ENCODE assay signal across 8 cellular contexts in genomic region chr5:173618927-173619519, GRCh38. TPM values are rescaled to one million over a fixed set of nuclear protein-coding genes. Genes with fewer than 3 reads are reported as not detected.
DNase-seq lines count a peak whose midpoint lies in the region; ATAC-seq and TF ChIP-seq lines count a peak whose summit lies in the region.

No MANE protein-coding gene starts in this region.

- H3K27me3 ChIP-seq in heart right ventricle = no peaks in the 10 kb centered on the region
- H3K27me3 ChIP-seq in thyroid gland = no peaks in the 10 kb centered on the region

- 15 to 16% methylated on average over 7 of the region's 7 CpGs for WGBS in heart right ventricle, 2 donors
- WGBS in thyroid gland, 2 donors = 12 to 13% methylated on average over 7 of the region's 7 CpGs

- peaks cover 2% of the 10 kb centered on the region for H3K36me3 Mint-ChIP-seq in central memory CD8-positive, alpha-beta T cell (ENCODE audit: insufficient read depth)

- no peak for ATAC-seq in heart right ventricle
- ATAC-seq in Right ventricle myocardium superior (ENCODE audit: poor library complexity) = no peak
- ATAC-seq in central memory CD8-positive, alpha-beta T cell (replicated peaks; ENCODE audit: extremely low read depth, poor library complexity, severe bottlenecking) = no peak
- no peak for ATAC-seq in HG03342 (IDR thresholded peaks at IDR 0.05; ENCODE audit: unreplicated experiment)

- DNase-seq in heart right ventricle (peak in 1 of 2 donors; percentile 54), Right ventricle myocardium superior (no peak), NB4 (ENCODE audit: low read depth) (peak; percentile 66), T-helper 1 cell (peak in 3 of 5 donors; percentile 14 to 39 (median 38)), lung microvascular endothelial cell (ENCODE audit: low read depth in 2 of 2) (peak; percentile 62 to 76), thyroid gland (peak; percentile 41 to 48)
- DNase-seq in central memory CD8-positive, alpha-beta T cell (ENCODE audit: low spot score in 2 of 2) = peak; percentile 20 to 22

- H3K36me3 ChIP-seq in heart right ventricle (no peaks in the 10 kb centered on the region), thyroid gland (no peaks in the 10 kb centered on the region)

- H3K27me3 Mint-ChIP-seq in central memory CD8-positive, alpha-beta T cell = peaks cover 4% of the 10 kb centered on the region

- H3K27ac ChIP-seq in heart right ventricle (no peak overlapping the region), thyroid gland (no peak overlapping the region)

- H3K4me3 Mint-ChIP-seq in central memory CD8-positive, alpha-beta T cell = no peak overlapping the region

- no peak for TF ChIP-seq POLR2A in NB4 (IDR thresholded peaks at IDR 0.05; ENCODE audit: extremely low read depth, insufficient read length)
- TF ChIP-seq POLR2A in thyroid gland (IDR thresholded peaks at IDR 0.05) = no peak

- TF ChIP-seq CTCF in heart right ventricle (IDR thresholded peaks at IDR 0.05) (peak; percentile 52 to 85 (median 73)), NB4 (IDR thresholded peaks at IDR 0.05; ENCODE audit: low read depth, low read length) (peak; percentile 45), thyroid gland (IDR thresholded peaks at IDR 0.05) (peak; percentile 45 to 96 (median 80))

- peaks cover 0 to 33% (median 27%) of the 10 kb centered on the region in 9 donors for H3K4me1 ChIP-seq in heart right ventricle
- H3K4me1 ChIP-seq in thyroid gland = peaks cover 15 to 17% of the 10 kb centered on the region in 2 donors

- intact Hi-C loops in heart right ventricle (cut with DNase I) (loop anchor here (1.0 to 10.0 kb wide), 7 partner anchors 266 to 696 kb away; partner anchors contain the start of gene CPEB4 (in 3 of the 10)), Right ventricle myocardium superior (cut with DNase I) (loop anchor here (2.0 to 5.0 kb wide), 2 partner anchors 268 to 354 kb away; partner anchors contain the start of gene CPEB4), thyroid gland (cut with DNase I) (loop anchor here (2.0 to 5.0 kb wide), 2 partner anchors 354 to 693 kb away; no protein-coding TSS in a partner anchor)

- H3K27ac Mint-ChIP-seq in central memory CD8-positive, alpha-beta T cell (ENCODE audit: low read depth) = no peak overlapping the region

- no peaks in the 10 kb centered on the region for H3K9me3 Mint-ChIP-seq in central memory CD8-positive, alpha-beta T cell

- peaks cover 18% of the 10 kb centered on the region for H3K4me1 Mint-ChIP-seq in central memory CD8-positive, alpha-beta T cell

- peak overlapping the region in 1 of 10 donors; percentile 4 for H3K4me3 ChIP-seq in heart right ventricle
- no peak overlapping the region for H3K4me3 ChIP-seq in NB4 (ENCODE audit: low read depth, low read length)
- H3K4me3 ChIP-seq in thyroid gland (replicated peaks in 1 of 3) = no peak overlapping the region

- H3K9me3 ChIP-seq in heart right ventricle (no peaks in the 10 kb centered on the region), thyroid gland (no peaks in the 10 kb centered on the region)

RNA-seq across cellular contexts. Expression of gene BOD1, which starts 2.6 kb away (rescaled TPM):
- 10 to 100 TPM; 37.6 to 54.3 (median 46.3) TPM for total RNA-seq in heart right ventricle
- polyA plus RNA-seq in heart right ventricle = 10 to 100 TPM; 20.2 to 36.7 TPM
- 47.0 TPM for total RNA-seq in Right ventricle myocardium superior
- total RNA-seq in lung microvascular endothelial cell = 36.6 and 50.6 TPM in 2 replicates
- total RNA-seq in thyroid gland = 10 to 100 TPM; 62.4 to 86.0 (median 74.7) TPM
